ENCODE assay signal across 21 cellular contexts in genomic region chr6:111563581-111563980, GRCh38. TPM values are rescaled to one million over a fixed set of nuclear protein-coding genes. Genes with fewer than 3 reads are reported as not detected.
DNase-seq lines count a peak whose midpoint lies in the region; ATAC-seq and TF ChIP-seq lines count a peak whose summit lies in the region.
"Had no signal": no experiment of that assay in that cellular context is flagged by ENCODE, and none has a peak within 500 bp of the region (broad histone marks: within the 10 kb centered on the region; RNA-seq: fewer than 3 reads in every experiment).

No MANE protein-coding gene starts in this region.

- H3K27me3 ChIP-seq in cardiac muscle cell, result no peaks in the 10 kb centered on the region
- no peaks in the 10 kb centered on the region for H3K27me3 ChIP-seq in breast epithelium
- no peaks in the 10 kb centered on the region for H3K27me3 ChIP-seq in muscle layer of duodenum (ENCODE audit: low read depth, low read length)
- H3K27me3 ChIP-seq in vagina, result no peaks in the 10 kb centered on the region
- H3K27me3 ChIP-seq: MG63 had no signal

- peak overlapping the region; percentile 74 for H3K27ac ChIP-seq in cardiac muscle cell
- peak overlapping the region; percentile 49 to 54 for H3K27ac ChIP-seq in breast epithelium
- H3K27ac ChIP-seq in muscle layer of duodenum (ENCODE audit: low read length), result peak overlapping the region; percentile 13
- peak overlapping the region; percentile 81 for H3K27ac ChIP-seq in vagina
- H3K27ac ChIP-seq: parathyroid adenoma had no signal

- DNase-seq in cardiac muscle cell (ENCODE audit: low read depth in 1 of 2, low spot score in 1 of 2) (no peak), Right ventricle myocardium inferior (ENCODE audit: missing footprints) (no peak), breast epithelium (ENCODE audit: low spot score in 2 of 2) (no peak), vagina (ENCODE audit: extremely low spot score in 2 of 2) (peak in 1 of 2 donors; percentile 58), amygdala (lab: John Stamatoyannopoulos, UW) (no peak)
- DNase-seq: activated CD4-positive, alpha-beta T cell treated with anti-CD3 and anti-CD28 coated beads, Interleukin-2, amount 10 ng/mL, durations not matched to agents 7 days and 5 days; activated T-cell treated with anti-CD3 and anti-CD28 coated beads, Interleukin-2, amount 50 U/mL, for 48 hours; Caco-2; erythroblast; GF-D8; MG63; mucosa of descending colon; NCI-H2081 treated with DMSO at 0.1 percent for 48 hours; NCI-H774; SHP77; substantia nigra; T1000 had no signal

- H3K36me3 ChIP-seq in cardiac muscle cell, result peaks cover 8% of the 10 kb centered on the region
- H3K36me3 ChIP-seq in breast epithelium, result no peaks in the 10 kb centered on the region
- peaks cover 8 to 38% of the 10 kb centered on the region in 2 donors for H3K36me3 ChIP-seq in muscle layer of duodenum (ENCODE audit: control insufficient read depth in 1 of 2, insufficient read depth in 2 of 2, low read length in 2 of 2)
- peaks cover 0 to 18% of the 10 kb centered on the region in 2 donors for H3K36me3 ChIP-seq in vagina

- TF ChIP-seq POLR2A in breast epithelium (IDR thresholded peaks at IDR 0.05), result no peak
- no peak for TF ChIP-seq POLR2A in vagina (IDR thresholded peaks at IDR 0.05)

- no peaks in the 10 kb centered on the region for H3K9me3 ChIP-seq in cardiac muscle cell (ENCODE audit: low read depth)
- no peaks in the 10 kb centered on the region for H3K9me3 ChIP-seq in breast epithelium
- H3K9me3 ChIP-seq in muscle layer of duodenum (ENCODE audit: control insufficient read depth in 1 of 2, low read length in 2 of 2), result no peaks in the 10 kb centered on the region
- no peaks in the 10 kb centered on the region for H3K9me3 ChIP-seq in vagina
- H3K9me3 ChIP-seq: Caco-2, MG63, mucosa of descending colon had no signal

- H3K4me3 ChIP-seq in cardiac muscle cell (no peak overlapping the region), breast epithelium (no peak overlapping the region), muscle layer of duodenum (ENCODE audit: low read depth in 1 of 2, low read length in 2 of 2) (no peak overlapping the region), vagina (no peak overlapping the region)
- H3K4me3 ChIP-seq: MG63, mucosa of descending colon had no signal

- intact Hi-C loops in Right ventricle myocardium inferior (cut with DNase I), result no loop called here
- intact Hi-C loops in breast epithelium (cut with DNase I; ENCODE audit: low total_unique reads), result no loop called here
- intact Hi-C loops in vagina (cut with DNase I), result loop anchor here (10.0 kb wide), 1 partner anchor 79 kb away; the partner anchor contains the start of gene REV3L

- TF ChIP-seq CTCF in cardiac muscle cell (IDR thresholded peaks at IDR 0.05; ENCODE audit: low read depth, low read length), result no peak
- TF ChIP-seq CTCF in breast epithelium (IDR thresholded peaks at IDR 0.05), result no peak
- TF ChIP-seq CTCF in vagina (IDR thresholded peaks at IDR 0.05), result no peak

- H3K4me1 ChIP-seq in cardiac muscle cell (ENCODE audit: low read depth) (peaks cover 29% of the 10 kb centered on the region), breast epithelium (peaks cover 3 to 9% of the 10 kb centered on the region in 2 donors), muscle layer of duodenum (ENCODE audit: control insufficient read depth in 1 of 2, insufficient read depth in 2 of 2, low read length in 2 of 2) (peaks cover 33 to 63% of the 10 kb centered on the region in 2 donors), vagina (peaks cover 77% of the 10 kb centered on the region)

- ATAC-seq in Right ventricle myocardium inferior (no peak), GM21390 (IDR thresholded peaks at IDR 0.05; ENCODE audit: unreplicated experiment) (no peak), GM18870 (IDR thresholded peaks at IDR 0.05; ENCODE audit: unreplicated experiment) (no peak)

RNA-seq across cellular contexts. Expression of gene TRAF3IP2, which starts 42.1 kb away (rescaled TPM):
- total RNA-seq in cardiac muscle cell (19.0 and 28.9 TPM in 2 replicates), Right ventricle myocardium inferior (11.0 TPM), breast epithelium (10 to 100 TPM; 28.2 to 42.9 (median 41.6) TPM), vagina (35.1 TPM)
- polyA plus RNA-seq in cardiac muscle cell, result 15.2 and 20.8 TPM in 2 replicates

Comparison
In these comparisons a context has a peak if more than half of its experiments do, and no peak if none do; other contexts are left out.
1. H3K27ac ChIP-seq: peak in every context shown above with its lines; median percentile 81 in vagina; 74 in cardiac muscle cell; 52 in breast epithelium; 13 in muscle layer of duodenum.